Comparison of ENCODE assay signal across 1 cellular context in the genomic region with DNA sequence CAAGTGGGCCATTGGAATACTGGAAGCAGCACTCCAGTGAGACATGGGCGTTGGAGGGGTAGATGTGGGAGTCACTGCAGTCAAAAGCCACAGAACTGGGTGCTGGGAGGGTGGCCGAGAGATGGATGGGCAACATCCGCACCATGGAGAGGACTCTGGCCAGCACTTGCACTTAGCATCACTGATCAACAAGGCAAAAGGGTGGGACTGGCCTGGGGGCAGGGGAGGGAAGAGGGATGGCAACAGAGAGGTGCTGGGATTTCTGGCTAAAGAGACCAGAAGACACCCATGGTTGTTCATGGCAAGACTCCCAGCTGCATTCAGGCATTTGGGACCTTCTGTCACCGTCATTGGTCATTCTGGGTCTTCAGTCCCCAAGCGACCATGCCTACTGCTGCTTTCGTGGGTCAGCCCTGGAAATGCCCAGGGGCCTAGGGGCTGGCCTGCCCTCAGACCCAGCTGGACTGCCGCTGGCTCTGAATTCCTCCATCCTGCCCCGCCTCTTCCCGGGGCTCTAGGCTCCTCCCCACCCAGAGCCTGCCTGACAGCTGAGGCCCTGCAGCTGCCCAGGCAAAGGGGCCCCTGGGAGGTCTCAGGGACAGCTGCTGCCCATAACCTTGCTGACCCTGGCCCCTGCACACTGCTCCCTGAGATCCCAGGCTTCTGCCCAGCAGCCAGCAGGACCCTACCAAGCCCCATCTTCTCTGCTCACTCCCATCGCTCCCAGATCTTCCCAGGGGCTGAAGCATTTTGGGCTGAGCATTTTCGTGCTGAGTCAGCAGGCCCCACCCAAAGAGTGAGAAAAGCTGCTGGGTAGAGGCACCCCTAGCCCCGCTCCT.
TF ChIP-seq lines count a peak whose summit lies in the region.

No MANE protein-coding gene starts in this region.

TF ChIP-seq in K562, 482 proteins besides CTCF, POLR2A, EP300 and RAD21 (continued from another document and continues in another):
- TF ChIP-seq CCNT2 (IDR thresholded peaks at IDR 0.05; ENCODE audit: borderline replicate concordance, extremely low read depth, insufficient read length, low read depth, low read length) (no peak), TBL1XR1 (IDR thresholded peaks at IDR 0.05; ENCODE audit: low read length in 2 of 2) (no peak), HNRNPL (IDR thresholded peaks at IDR 0.05; ENCODE audit: low read depth, low read length) (no peak), ZNF311 (CRISPR knock-in tag; IDR thresholded peaks at IDR 0.05) (no peak), CAMTA2 (CRISPR knock-in tag; conservative IDR thresholded peaks at IDR 0.05) (no peak), SIN3B (IDR thresholded peaks at IDR 0.05; ENCODE audit: low read depth) (no peak), SP2 (IDR thresholded peaks at IDR 0.05; ENCODE audit: extremely low read depth, low read depth, low read length, poor library complexity, severe bottlenecking) (no peak), ZNF449 (CRISPR knock-in tag; IDR thresholded peaks at IDR 0.05) (no peak), ZNF316 (IDR thresholded peaks at IDR 0.05) (peak; percentile 100), ELF1 (tag; IDR thresholded peaks at IDR 0.05) (no peak), POLR2AphosphoS5 (IDR thresholded peaks at IDR 0.05; ENCODE audit: control insufficient read depth, insufficient read depth, low read depth, low read length) (0 out of 2 replicates have a peak, but pooled peaks have one; percentile 7), POLR2H (tag; IDR thresholded peaks at IDR 0.05; ENCODE audit: low read depth) (no peak), BRD4 (IDR thresholded peaks at IDR 0.05) (no peak), MAFF (IDR thresholded peaks at IDR 0.05; ENCODE audit: low read length) (peak; percentile 96), SAFB (IDR thresholded peaks at IDR 0.05; ENCODE audit: borderline replicate concordance, low read depth, low read length) (no peak), SAP30 (IDR thresholded peaks at IDR 0.05; ENCODE audit: borderline replicate concordance, insufficient read depth, low read depth, low read length, poor library complexity, severe bottlenecking) (no peak), ZNF354B (CRISPR knock-in tag; IDR thresholded peaks at IDR 0.05) (no peak), ZNF518B (CRISPR knock-in tag; IDR thresholded peaks at IDR 0.05) (no peak), BRCA1 (IDR thresholded peaks at IDR 0.05) (no peak), BRCA1 (CRISPR knock-in tag; IDR thresholded peaks at IDR 0.05) (no peak), CBX8 (IDR thresholded peaks at IDR 0.05; ENCODE audit: borderline replicate concordance, extremely low read depth, low read depth, low read length, poor library complexity, severe bottlenecking) (no peak), MAFK (IDR thresholded peaks at IDR 0.05; ENCODE audit: low read length) (peak; percentile 97), POLR2G (IDR thresholded peaks at IDR 0.05; ENCODE audit: low read depth, low read length) (peak; percentile 64), MYBL2 (IDR thresholded peaks at IDR 0.05; ENCODE audit: low read depth) (no peak), MYBL2 (CRISPR knock-in tag; IDR thresholded peaks at IDR 0.05; ENCODE audit: borderline replicate concordance) (no peak), FOXK1 (CRISPR knock-in tag; IDR thresholded peaks at IDR 0.05; ENCODE audit: borderline replicate concordance) (no peak), CREB3L1 (IDR thresholded peaks at IDR 0.05; ENCODE audit: borderline replicate concordance, low read depth) (no peak), MEIS2 (IDR thresholded peaks at IDR 0.05; ENCODE audit: partially characterized antibody) (peak; percentile 11), NCOA1 (IDR thresholded peaks at IDR 0.05; ENCODE audit: low read depth) (no peak)
- TF ChIP-seq, protein P1, sequence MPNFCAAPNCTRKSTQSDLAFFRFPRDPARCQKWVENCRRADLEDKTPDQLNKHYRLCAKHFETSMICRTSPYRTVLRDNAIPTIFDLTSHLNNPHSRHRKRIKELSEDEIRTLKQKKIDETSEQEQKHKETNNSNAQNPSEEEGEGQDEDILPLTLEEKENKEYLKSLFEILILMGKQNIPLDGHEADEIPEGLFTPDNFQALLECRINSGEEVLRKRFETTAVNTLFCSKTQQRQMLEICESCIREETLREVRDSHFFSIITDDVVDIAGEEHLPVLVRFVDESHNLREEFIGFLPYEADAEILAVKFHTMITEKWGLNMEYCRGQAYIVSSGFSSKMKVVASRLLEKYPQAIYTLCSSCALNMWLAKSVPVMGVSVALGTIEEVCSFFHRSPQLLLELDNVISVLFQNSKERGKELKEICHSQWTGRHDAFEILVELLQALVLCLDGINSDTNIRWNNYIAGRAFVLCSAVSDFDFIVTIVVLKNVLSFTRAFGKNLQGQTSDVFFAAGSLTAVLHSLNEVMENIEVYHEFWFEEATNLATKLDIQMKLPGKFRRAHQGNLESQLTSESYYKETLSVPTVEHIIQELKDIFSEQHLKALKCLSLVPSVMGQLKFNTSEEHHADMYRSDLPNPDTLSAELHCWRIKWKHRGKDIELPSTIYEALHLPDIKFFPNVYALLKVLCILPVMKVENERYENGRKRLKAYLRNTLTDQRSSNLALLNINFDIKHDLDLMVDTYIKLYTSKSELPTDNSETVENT (CRISPR knock-in tag; IDR thresholded peaks at IDR 0.05) = no peak
- TF ChIP-seq, protein P2, sequence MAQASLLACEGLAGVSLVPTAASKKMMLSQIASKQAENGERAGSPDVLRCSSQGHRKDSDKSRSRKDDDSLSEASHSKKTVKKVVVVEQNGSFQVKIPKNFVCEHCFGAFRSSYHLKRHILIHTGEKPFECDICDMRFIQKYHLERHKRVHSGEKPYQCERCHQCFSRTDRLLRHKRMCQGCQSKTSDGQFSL (CRISPR knock-in tag; IDR thresholded peaks at IDR 0.05) = no peak
- TF ChIP-seq, protein P2 (tag; IDR thresholded peaks at IDR 0.05) = no peak
- TF ChIP-seq, protein P3, sequence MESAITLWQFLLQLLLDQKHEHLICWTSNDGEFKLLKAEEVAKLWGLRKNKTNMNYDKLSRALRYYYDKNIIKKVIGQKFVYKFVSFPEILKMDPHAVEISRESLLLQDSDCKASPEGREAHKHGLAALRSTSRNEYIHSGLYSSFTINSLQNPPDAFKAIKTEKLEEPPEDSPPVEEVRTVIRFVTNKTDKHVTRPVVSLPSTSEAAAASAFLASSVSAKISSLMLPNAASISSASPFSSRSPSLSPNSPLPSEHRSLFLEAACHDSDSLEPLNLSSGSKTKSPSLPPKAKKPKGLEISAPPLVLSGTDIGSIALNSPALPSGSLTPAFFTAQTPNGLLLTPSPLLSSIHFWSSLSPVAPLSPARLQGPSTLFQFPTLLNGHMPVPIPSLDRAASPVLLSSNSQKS (CRISPR knock-in tag; IDR thresholded peaks at IDR 0.05) = no peak
- TF ChIP-seq, protein P4, sequence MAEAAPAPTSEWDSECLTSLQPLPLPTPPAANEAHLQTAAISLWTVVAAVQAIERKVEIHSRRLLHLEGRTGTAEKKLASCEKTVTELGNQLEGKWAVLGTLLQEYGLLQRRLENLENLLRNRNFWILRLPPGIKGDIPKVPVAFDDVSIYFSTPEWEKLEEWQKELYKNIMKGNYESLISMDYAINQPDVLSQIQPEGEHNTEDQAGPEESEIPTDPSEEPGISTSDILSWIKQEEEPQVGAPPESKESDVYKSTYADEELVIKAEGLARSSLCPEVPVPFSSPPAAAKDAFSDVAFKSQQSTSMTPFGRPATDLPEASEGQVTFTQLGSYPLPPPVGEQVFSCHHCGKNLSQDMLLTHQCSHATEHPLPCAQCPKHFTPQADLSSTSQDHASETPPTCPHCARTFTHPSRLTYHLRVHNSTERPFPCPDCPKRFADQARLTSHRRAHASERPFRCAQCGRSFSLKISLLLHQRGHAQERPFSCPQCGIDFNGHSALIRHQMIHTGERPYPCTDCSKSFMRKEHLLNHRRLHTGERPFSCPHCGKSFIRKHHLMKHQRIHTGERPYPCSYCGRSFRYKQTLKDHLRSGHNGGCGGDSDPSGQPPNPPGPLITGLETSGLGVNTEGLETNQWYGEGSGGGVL (CRISPR knock-in tag; IDR thresholded peaks at IDR 0.05) = no peak
- TF ChIP-seq, protein P5, sequence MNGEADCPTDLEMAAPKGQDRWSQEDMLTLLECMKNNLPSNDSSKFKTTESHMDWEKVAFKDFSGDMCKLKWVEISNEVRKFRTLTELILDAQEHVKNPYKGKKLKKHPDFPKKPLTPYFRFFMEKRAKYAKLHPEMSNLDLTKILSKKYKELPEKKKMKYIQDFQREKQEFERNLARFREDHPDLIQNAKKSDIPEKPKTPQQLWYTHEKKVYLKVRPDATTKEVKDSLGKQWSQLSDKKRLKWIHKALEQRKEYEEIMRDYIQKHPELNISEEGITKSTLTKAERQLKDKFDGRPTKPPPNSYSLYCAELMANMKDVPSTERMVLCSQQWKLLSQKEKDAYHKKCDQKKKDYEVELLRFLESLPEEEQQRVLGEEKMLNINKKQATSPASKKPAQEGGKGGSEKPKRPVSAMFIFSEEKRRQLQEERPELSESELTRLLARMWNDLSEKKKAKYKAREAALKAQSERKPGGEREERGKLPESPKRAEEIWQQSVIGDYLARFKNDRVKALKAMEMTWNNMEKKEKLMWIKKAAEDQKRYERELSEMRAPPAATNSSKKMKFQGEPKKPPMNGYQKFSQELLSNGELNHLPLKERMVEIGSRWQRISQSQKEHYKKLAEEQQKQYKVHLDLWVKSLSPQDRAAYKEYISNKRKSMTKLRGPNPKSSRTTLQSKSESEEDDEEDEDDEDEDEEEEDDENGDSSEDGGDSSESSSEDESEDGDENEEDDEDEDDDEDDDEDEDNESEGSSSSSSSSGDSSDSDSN (IDR thresholded peaks at IDR 0.05; ENCODE audit: borderline replicate concordance in 1 of 2, low read depth in 2 of 2, low read length in 2 of 2) = no peak
